8 cellular contexts compared by ENCODE assay signal in genomic region chr3:5187152-5187919, GRCh38. TPM values are rescaled to one million over a fixed set of nuclear protein-coding genes. Genes with fewer than 3 reads are reported as not detected.
DNase-seq lines count a peak whose midpoint lies in the region; ATAC-seq and TF ChIP-seq lines count a peak whose summit lies in the region.

TSS of gene EDEM1 (plus strand) at chr3:5187707. CDS start at chr3:5187806, 99 bp downstream.

- H3K36me3 ChIP-seq in NT2/D1 (ENCODE audit: insufficient read depth, insufficient read length, low read length) (peaks cover 11% of the 10 kb centered on the region), endocrine pancreas (ENCODE audit: control insufficient read depth, insufficient read depth, low read length) (no peaks in the 10 kb centered on the region), mesendoderm (ENCODE audit: control insufficient read depth, insufficient read depth, low read length) (no peaks in the 10 kb centered on the region)

- H3K36me3 Mint-ChIP-seq in activated CD8-positive, alpha-beta memory T cell treated with anti-CD3 and anti-CD28 coated beads, Interleukin-2, amount 10 ng/mL, durations not matched to agents 7 days and 5 days: peaks cover 23% of the 10 kb centered on the region

- CTCF ChIA-PET in activated CD8-positive, alpha-beta memory T cell treated with anti-CD3 and anti-CD28 coated beads, Interleukin-2, amount 10 ng/mL, durations not matched to agents 7 days and 5 days (lab: Charles Lee): interaction anchor here (1.6 to 3.0 kb wide), 2 partner anchors 10 to 476 kb away, joined by 4 to 25 read pairs; no protein-coding TSS in a partner anchor

- H3K27ac ChIP-seq in HL-60 (replicated peaks): peak within 1 kb of the TSS; percentile 99
- H3K27ac ChIP-seq in mesendoderm (ENCODE audit: low read depth, low read length): peak within 1 kb of the TSS; percentile 69

- no peaks in the 10 kb centered on the region for H3K9me3 Mint-ChIP-seq in activated CD8-positive, alpha-beta memory T cell treated with anti-CD3 and anti-CD28 coated beads, Interleukin-2, amount 10 ng/mL, durations not matched to agents 7 days and 5 days (ENCODE audit: low read depth)

- ATAC-seq in GM19463 (IDR thresholded peaks at IDR 0.05; ENCODE audit: unreplicated experiment): peak; percentile 78
- peak; percentile 95 for ATAC-seq in activated CD8-positive, alpha-beta memory T cell treated with anti-CD3 and anti-CD28 coated beads, Interleukin-2, amount 10 ng/mL, durations not matched to agents 7 days and 5 days

- H3K9ac ChIP-seq in NT2/D1 (ENCODE audit: insufficient read length, low read depth) (peak within 1 kb of the TSS; percentile 96), endocrine pancreas (ENCODE audit: control insufficient read depth, insufficient read depth, low read length) (peak within 1 kb of the TSS; percentile 93), mesendoderm (ENCODE audit: low read length) (peak within 1 kb of the TSS; percentile 95)

- H4K8ac ChIP-seq in mesendoderm (ENCODE audit: low read depth, low read length): no peak within 1 kb of the TSS

- H3K9me3 ChIP-seq in NT2/D1 (ENCODE audit: insufficient read depth, low read length) (no peaks in the 10 kb centered on the region), endocrine pancreas (ENCODE audit: control insufficient read depth, low read length) (no peaks in the 10 kb centered on the region)

- no peak within 1 kb of the TSS for H4K5ac ChIP-seq in mesendoderm (ENCODE audit: low read length)

- H3K4me3 ChIP-seq in HL-60 (replicated peaks; ENCODE audit: insufficient read depth, low read length) (peak within 1 kb of the TSS; percentile 72), NT2/D1 (ENCODE audit: insufficient read length, low read depth) (peak within 1 kb of the TSS; percentile 92), endocrine pancreas (ENCODE audit: control insufficient read depth, insufficient read depth, low read length) (peak within 1 kb of the TSS; percentile 94), mesendoderm (ENCODE audit: low read length) (peak within 1 kb of the TSS; percentile 93)

- DNase-seq in CMK (ENCODE audit: low read depth) (peak; percentile 83), HL-60 (ENCODE audit: low read depth in 1 of 2, low spot score in 1 of 2) (peak; percentile 78 to 95), NT2/D1 (ENCODE audit: low read depth, low spot score) (peak; percentile 76), mesendoderm (peak; percentile 96)
- peak; percentile 96 for DNase-seq in activated CD8-positive, alpha-beta memory T cell treated with anti-CD3 and anti-CD28 coated beads, Interleukin-2, amount 10 ng/mL, durations not matched to agents 7 days and 5 days
- DNase-seq in stimulated activated CD8-positive, alpha-beta memory T cell treated with anti-CD3 and anti-CD28 coated beads, Interleukin-12 subunit alpha, Interleukin-12 subunit beta, amount 100 ng/mL, for 4 hours (ENCODE audit: low read depth): peak; percentile 93

- no peak for TF ChIP-seq CTCF in HL-60 (IDR thresholded peaks at IDR 0.05; ENCODE audit: insufficient read depth, low read length)

- H3K79me2 ChIP-seq in mesendoderm (ENCODE audit: control insufficient read depth, insufficient read depth, low read length): peaks cover 19% of the 10 kb centered on the region

- H3K18ac ChIP-seq in mesendoderm (ENCODE audit: low read length): peak within 1 kb of the TSS; percentile 89

- H3K23ac ChIP-seq in mesendoderm (ENCODE audit: low read length): peak within 1 kb of the TSS; percentile 74

- H3K27me3 ChIP-seq in HL-60 (ENCODE audit: insufficient read depth, poor library complexity, severe bottlenecking) (no peaks in the 10 kb centered on the region), NT2/D1 (ENCODE audit: insufficient read depth, insufficient read length) (peaks cover 4% of the 10 kb centered on the region), endocrine pancreas (ENCODE audit: control insufficient read depth, insufficient read depth, low read length) (no peaks in the 10 kb centered on the region), mesendoderm (ENCODE audit: insufficient read depth, low read length, poor library complexity) (no peaks in the 10 kb centered on the region)

- peak within 1 kb of the TSS; percentile 39 for H2BK120ac ChIP-seq in mesendoderm (ENCODE audit: low read depth, low read length)

- no CpG with 5 or more reads among the region's 78 CpGs for WGBS in mesendoderm (ENCODE audit: extremely low coverage, insufficient coverage, low lambda C conversion rate)

- peak within 1 kb of the TSS; percentile 97 for H3K56ac ChIP-seq in mesendoderm (ENCODE audit: low read length)

- H3K79me1 ChIP-seq in mesendoderm (ENCODE audit: low read length): peaks cover 10% of the 10 kb centered on the region

- no peak within 1 kb of the TSS for H2AK5ac ChIP-seq in mesendoderm (ENCODE audit: low read length)

- peak within 1 kb of the TSS; percentile 96 for H3K27ac Mint-ChIP-seq in activated CD8-positive, alpha-beta memory T cell treated with anti-CD3 and anti-CD28 coated beads, Interleukin-2, amount 10 ng/mL, durations not matched to agents 7 days and 5 days

- peaks cover 22% of the 10 kb centered on the region for H3K4me1 Mint-ChIP-seq in activated CD8-positive, alpha-beta memory T cell treated with anti-CD3 and anti-CD28 coated beads, Interleukin-2, amount 10 ng/mL, durations not matched to agents 7 days and 5 days

- no peaks in the 10 kb centered on the region for H3K27me3 Mint-ChIP-seq in activated CD8-positive, alpha-beta memory T cell treated with anti-CD3 and anti-CD28 coated beads, Interleukin-2, amount 10 ng/mL, durations not matched to agents 7 days and 5 days

- no peaks in the 10 kb centered on the region for H3K4me1 ChIP-seq in NT2/D1 (ENCODE audit: insufficient read depth, insufficient read length)
- H3K4me1 ChIP-seq in endocrine pancreas (ENCODE audit: control insufficient read depth, insufficient read depth, low read length): peaks cover 10% of the 10 kb centered on the region
- peaks cover 8% of the 10 kb centered on the region for H3K4me1 ChIP-seq in mesendoderm (ENCODE audit: control insufficient read depth, low read depth, low read length)

- H2BK15ac ChIP-seq in mesendoderm (replicated peaks; ENCODE audit: low read depth): no peak within 1 kb of the TSS

- H3K4me2 ChIP-seq in mesendoderm (ENCODE audit: low read length): peak within 1 kb of the TSS; percentile 98

- H2BK5ac ChIP-seq in mesendoderm (ENCODE audit: low read length): no peak within 1 kb of the TSS

- H3K4me3 Mint-ChIP-seq in activated CD8-positive, alpha-beta memory T cell treated with anti-CD3 and anti-CD28 coated beads, Interleukin-2, amount 10 ng/mL, durations not matched to agents 7 days and 5 days: peak within 1 kb of the TSS; percentile 93

- H3K4ac ChIP-seq in mesendoderm (ENCODE audit: low read depth, low read length): peak within 1 kb of the TSS; percentile 97

RNA-seq across cellular contexts. Expression of gene EDEM1, which starts in this region (rescaled TPM):
- 100 to 1,000 TPM in 1 of 2 experiments, 10 to 100 TPM in 1; 79.0 to 119 TPM for total RNA-seq in activated CD8-positive, alpha-beta memory T cell treated with anti-CD3 and anti-CD28 coated beads, Interleukin-2, amount 10 ng/mL, durations not matched to agents 7 days and 5 days
- polyA plus RNA-seq in mesendoderm (2013, experiment 1 of 2): 4.2 TPM
- polyA plus RNA-seq in mesendoderm (2013, experiment 2 of 2): 4.4 TPM

Comparison
In these comparisons a context has a peak if more than half of its experiments do, and no peak if none do; other contexts are left out.
1. Peak in every context shown above with its lines: DNase-seq, ATAC-seq, H3K4me3 ChIP-seq and H3K27ac ChIP-seq.